ENCODE assay signal across 8 cellular contexts in the genomic region with DNA sequence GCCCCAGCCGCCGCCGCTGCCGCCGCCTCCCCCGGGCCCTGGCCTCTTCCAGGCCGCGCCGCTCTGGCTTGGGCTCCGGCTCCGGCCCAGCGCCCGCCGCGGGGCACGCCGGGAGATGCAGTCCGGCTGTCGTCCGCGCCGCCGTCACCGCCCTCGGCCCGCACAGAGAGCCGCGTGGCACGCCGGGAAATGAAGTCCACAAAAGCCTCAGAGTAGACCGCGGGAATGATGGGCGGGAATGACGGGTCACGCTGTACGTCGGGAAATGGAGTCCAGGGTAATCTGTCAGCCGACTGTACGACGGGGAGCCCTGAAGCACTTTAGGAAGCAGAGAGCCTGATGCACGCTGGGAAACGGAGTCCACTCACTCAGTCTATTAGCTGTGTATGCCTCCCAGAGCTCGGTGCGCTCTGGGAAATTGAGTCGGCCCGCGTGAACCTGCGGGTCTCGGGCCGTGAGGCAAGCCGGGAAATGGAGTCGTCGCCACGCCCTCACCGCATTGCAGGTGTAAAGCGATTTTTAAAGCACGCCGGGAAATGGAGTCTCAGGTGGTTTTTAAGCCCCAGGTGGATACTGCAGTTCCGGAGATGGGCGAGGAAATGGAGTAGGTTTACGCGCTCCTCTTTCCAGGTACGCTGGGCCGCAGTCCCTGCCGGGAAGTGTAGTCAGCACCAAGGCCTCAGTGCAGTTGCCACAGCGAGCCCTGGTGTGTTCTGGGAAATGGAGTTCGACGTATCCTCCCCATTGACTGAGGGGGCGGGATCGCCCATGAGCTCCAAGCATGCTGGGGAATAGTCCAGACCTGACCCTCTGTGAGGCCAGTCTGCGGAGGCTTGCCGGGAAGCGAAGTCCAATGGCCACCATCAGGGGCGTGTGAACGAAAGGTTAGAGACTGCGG. TPM values are rescaled to one million over a fixed set of nuclear protein-coding genes. Genes with fewer than 3 reads are reported as not detected.
A peak's percentile ranks its signal among the peaks of the same experiment; 100 is the strongest.
DNase-seq lines count a peak whose midpoint lies in the region; ATAC-seq and TF ChIP-seq lines count a peak whose summit lies in the region.

Gene GSK3A, minus strand, starts transcription at position 91 of the 898 bp plus-strand sequence. CDS start 137 bp downstream, outside the sequence.

- H3K4me2 ChIP-seq in PC-9, result peak within 1 kb of the TSS; percentile 100

- H3K9me2 ChIP-seq in PC-9 (ENCODE audit: insufficient read depth), result no peaks in the 10 kb centered on the region

- H3K36me3 ChIP-seq in PC-9 (ENCODE audit: low read depth), result no peaks in the 10 kb centered on the region
- H3K36me3 ChIP-seq in mucosa of descending colon (ENCODE audit: low read depth), result peaks cover 8% of the 10 kb centered on the region

- peak within 1 kb of the TSS; percentile 78 for H2AFZ ChIP-seq in PC-9

- CTCF ChIA-PET in PC-9 (lab: Charles Lee), result interaction anchor here (0.6 to 1.1 kb wide), 4 partner anchors 36 to 199 kb away, joined by 3 to 6 read pairs (median 4); no protein-coding TSS in a partner anchor

- no peaks in the 10 kb centered on the region; the same call in 1 of the 2 replicates for H4K20me1 ChIP-seq in PC-9 (ENCODE audit: insufficient read depth)

- peaks cover 19% of the 10 kb centered on the region for H3F3A ChIP-seq in PC-9 (ENCODE audit: insufficient read depth, low read depth)

- POLR2A ChIA-PET in PC-9 (lab: Charles Lee; ENCODE audit: unreplicated experiment), result interaction anchor here (0.5 to 1.6 kb wide), 14 partner anchors 13 to 1058 kb away, joined by 3 to 16 read pairs (median 4); no protein-coding TSS in a partner anchor

- ATAC-seq in GM21619 (IDR thresholded peaks at IDR 0.05; ENCODE audit: unreplicated experiment), result peak; percentile 54
- ATAC-seq in mucosa of descending colon, result peak; percentile 84

- intact Hi-C loops in PC-9 (cut with micrococcal nuclease; ENCODE audit: unreplicated experiment), result loop anchor here (1.0 to 5.0 kb wide), 11 partner anchors 22 to 190 kb away; partner anchors contain the start of genes MEGF8, PAFAH1B3, PRR19 and ZNF526
- intact Hi-C loops in mucosa of descending colon (cut with DNase I, micrococcal nuclease), result no loop called here

- H3K9me3 ChIP-seq in PC-9 (ENCODE audit: insufficient read depth, low read depth), result no peaks in the 10 kb centered on the region
- no peaks in the 10 kb centered on the region for H3K9me3 ChIP-seq in mucosa of descending colon

- TF ChIP-seq CTCF in PC-9 (conservative IDR thresholded peaks at IDR 0.05) (no peak), mucosa of descending colon (IDR thresholded peaks at IDR 0.05) (no peak)

- BruUV-seq in PC-9 (replicated peaks; lab: Mats Ljungman, UMichigan), result no TSS peak

- peak within 1 kb of the TSS; percentile 97 for H3K4me3 ChIP-seq in Jurkat, Clone E6-1 (ENCODE audit: low read length)
- H3K4me3 ChIP-seq in PC-9 (peak within 1 kb of the TSS; percentile 88), mucosa of descending colon (peak within 1 kb of the TSS; percentile 77)

- DNase-seq in DMS153 (lab: John Stamatoyannopoulos, UW) (peak; percentile 99), PC-9 (peak; percentile 97 to 99), epithelial cell of prostate (ENCODE audit: low read depth, low spot score) (peak; percentile 98), mucosa of descending colon (peak; percentile 98 to 99 (median 99))
- peak; percentile 98 for DNase-seq in Jurkat, Clone E6-1 (ENCODE audit: low read depth, low spot score)
- DNase-seq in activated T-cell treated with anti-CD3 and anti-CD28 coated beads, Interleukin-2, amount 50 U/mL, for 1 hour, result peak; percentile 94
- DNase-seq in stimulated activated CD8-positive, alpha-beta memory T cell treated with anti-CD3 and anti-CD28 coated beads, Interleukin-4, amount 100 ng/mL, for 24 hours (ENCODE audit: low read depth), result peak; percentile 92

- peak within 1 kb of the TSS; percentile 35 for H3K27ac ChIP-seq in PC-9
- peak within 1 kb of the TSS; percentile 90 for H3K27ac ChIP-seq in epithelial cell of prostate

- peaks cover 17% of the 10 kb centered on the region for H3K4me1 ChIP-seq in PC-9 (replicated peaks; ENCODE audit: insufficient read depth)
- peaks cover 23% of the 10 kb centered on the region for H3K4me1 ChIP-seq in mucosa of descending colon (ENCODE audit: low read depth)

- H3K79me2 ChIP-seq in PC-9 (ENCODE audit: low read depth), result peaks cover 42% of the 10 kb centered on the region

- H3K27me3 ChIP-seq in PC-9 (ENCODE audit: insufficient read depth, low read depth), result no peaks in the 10 kb centered on the region

RNA-seq across cellular contexts. Expression of gene GSK3A, which starts in this region (rescaled TPM):
- 64.2 TPM for polyA plus RNA-seq in Jurkat, Clone E6-1 (2012; ENCODE audit: insufficient read depth, insufficient read length)
- total RNA-seq in PC-9 (2021) (37.4 and 44.6 TPM in 2 replicates), mucosa of descending colon (10 to 100 TPM; 41.8 to 52.0 (median 46.9) TPM)

Comparison
In these comparisons a context has a peak if more than half of its experiments do, and no peak if none do; other contexts are left out.
1. Peak in every context shown above with its lines: DNase-seq, ATAC-seq, H3K4me3 ChIP-seq and H3K27ac ChIP-seq.